8 cellular contexts compared by ENCODE assay signal in genomic region chr6:42217523-42218367, GRCh38. TPM values are rescaled to one million over a fixed set of nuclear protein-coding genes. Genes with fewer than 3 reads are reported as not detected.
DNase-seq lines count a peak whose midpoint lies in the region; ATAC-seq and TF ChIP-seq lines count a peak whose summit lies in the region.

MRPS10 (minus strand) TSS chr6:42217861; CDS start chr6:42217849, 12 bp downstream.

- ATAC-seq in HG02885 (IDR thresholded peaks at IDR 0.05; ENCODE audit: poor library complexity, unreplicated experiment) (peak; percentile 99), T-helper 17 cell (peak; percentile 99), left ventricle myocardium superior (peak; percentile 100)

- WGBS in prostate gland: 10% methylated on average over 29 of the region's 29 CpGs
- 10% methylated on average over 29 of the region's 29 CpGs for WGBS in urinary bladder

- intact Hi-C loops in left ventricle myocardium superior (cut with micrococcal nuclease) (no loop called here), prostate gland (cut with DNase I) (loop anchor here (2.0 kb wide), 1 partner anchor 329 kb away; no protein-coding TSS in a partner anchor)

- DNase-seq in NCI-H1694 treated with DMSO at 0.1 percent for 48 hours (lab: John Stamatoyannopoulos, UW) (peak; percentile 91), T-helper 17 cell (peak; percentile 77 to 82 (median 80)), amygdala (lab: John Stamatoyannopoulos, UW) (peak; percentile 53 to 96 (median 85)), left ventricle myocardium superior (peak; percentile 92), prostate gland (ENCODE audit: low spot score) (peak; percentile 90)

- H3K36me3 ChIP-seq in prostate gland (no peaks in the 10 kb centered on the region), urinary bladder (ENCODE audit: insufficient read depth) (no peaks in the 10 kb centered on the region)

- peaks cover 12% of the 10 kb centered on the region for H3K4me1 Mint-ChIP-seq in T-helper 17 cell

- TF ChIP-seq CTCF in prostate gland (IDR thresholded peaks at IDR 0.05): peak in 1 of 4 experiments; percentile 3

- peak within 1 kb of the TSS; percentile 98 for H3K4me3 Mint-ChIP-seq in T-helper 17 cell

- H3K4me1 ChIP-seq in prostate gland (replicated peaks) (no peaks in the 10 kb centered on the region), urinary bladder (ENCODE audit: insufficient read depth) (no peaks in the 10 kb centered on the region)

- H3K9me3 ChIP-seq in T-helper 17 cell (ENCODE audit: control insufficient read depth, low read length, poor library complexity, severe bottlenecking) (no peaks in the 10 kb centered on the region), prostate gland (no peaks in the 10 kb centered on the region)

- H3K36me3 Mint-ChIP-seq in T-helper 17 cell (ENCODE audit: low read depth): peaks cover 2% of the 10 kb centered on the region

- peak within 1 kb of the TSS; percentile 53 to 66 for H3K4me3 ChIP-seq in prostate gland
- peak within 1 kb of the TSS; percentile 61 for H3K4me3 ChIP-seq in urinary bladder (ENCODE audit: low read depth, low read length)

- H3K27me3 ChIP-seq in prostate gland (replicated peaks; ENCODE audit: insufficient read depth): no peaks in the 10 kb centered on the region

- H3K27ac Mint-ChIP-seq in T-helper 17 cell: peak within 1 kb of the TSS; percentile 98

- peak; percentile 95 for TF ChIP-seq POLR2A in GM15510 (IDR thresholded peaks at IDR 0.05; ENCODE audit: borderline replicate concordance, extremely low read depth, insufficient read length)
- TF ChIP-seq POLR2A in prostate gland (IDR thresholded peaks at IDR 0.05): peak; percentile 45

- no peaks in the 10 kb centered on the region for H3K27me3 Mint-ChIP-seq in T-helper 17 cell

- H3K27ac ChIP-seq in prostate gland (peak within 1 kb of the TSS; percentile 51 to 72), urinary bladder (ENCODE audit: low read depth) (no peak within 1 kb of the TSS)

RNA-seq across cellular contexts. Expression of gene MRPS10, which starts in this region (rescaled TPM):
- 10 to 100 TPM; 15.4 to 20.1 TPM for total RNA-seq in T-helper 17 cell
- total RNA-seq in left ventricle myocardium superior: 63.0 TPM
- total RNA-seq in prostate gland: 10 to 100 TPM; 27.5 to 31.8 TPM
- 46.4 TPM for total RNA-seq in urinary bladder
- polyA plus RNA-seq in urinary bladder: 24.1 TPM
